9 cellular contexts compared by ENCODE assay signal in genomic region chr11:3609416-3610265, GRCh38. TPM values are rescaled to one million over a fixed set of nuclear protein-coding genes. Genes with fewer than 3 reads are reported as not detected.
DNase-seq lines count a peak whose midpoint lies in the region; ATAC-seq, FAIRE-seq and TF ChIP-seq lines count a peak whose summit lies in the region.
"Had no signal": no experiment of that assay in that cellular context is flagged by ENCODE, and none has a peak within 500 bp of the region (broad histone marks: within the 10 kb centered on the region; RNA-seq: fewer than 3 reads in every experiment).

No MANE protein-coding gene starts in this region.

- TF ChIP-seq CTCF in CD4-positive, alpha-beta T cell (IDR thresholded peaks at IDR 0.05), result peak; percentile 94
- TF ChIP-seq CTCF in Panc1 (IDR thresholded peaks at IDR 0.05), result peak; percentile 100

- H3K36me3 Mint-ChIP-seq in CD4-positive, alpha-beta T cell (ENCODE audit: low read depth), result no peaks in the 10 kb centered on the region

- no peak overlapping the region for H2BK15ac ChIP-seq in mesendoderm (replicated peaks; ENCODE audit: low read depth)

- peak; percentile 66 for ATAC-seq in CD4-positive, alpha-beta T cell (ENCODE audit: poor library complexity)
- peak; percentile 83 for ATAC-seq in Panc1
- ATAC-seq in HG02588 (IDR thresholded peaks at IDR 0.05; ENCODE audit: unreplicated experiment), result no peak
- no peak for ATAC-seq in GM18505 (IDR thresholded peaks at IDR 0.05; ENCODE audit: unreplicated experiment)
- no peak for ATAC-seq in HG02623 (IDR thresholded peaks at IDR 0.05; ENCODE audit: unreplicated experiment)

- FAIRE-seq in GM18507 (lab: Jason Lieb, UNC), result peak; percentile 59

- no CpG with 5 or more reads among the region's 7 CpGs for WGBS in mesendoderm (ENCODE audit: extremely low coverage, insufficient coverage, low lambda C conversion rate)

- H2BK120ac ChIP-seq in mesendoderm (ENCODE audit: low read depth, low read length), result peak overlapping the region; percentile 13

- no peak overlapping the region for H3K9ac ChIP-seq in mesendoderm (ENCODE audit: low read length)

- H4K8ac ChIP-seq in mesendoderm (ENCODE audit: low read depth, low read length), result no peak overlapping the region

- DNase-seq in CD4-positive, alpha-beta T cell, result peak in 3 of 10 experiments; percentile 4 to 12 (median 10)
- DNase-seq in GM18507 (ENCODE audit: extremely low spot score, insufficient read length, low read depth) (peak; percentile 18), Panc1 (ENCODE audit: low read depth, low spot score) (peak; percentile 72), mesendoderm (peak; percentile 68)
- DNase-seq in central memory CD4-positive, alpha-beta T cell, result peak; percentile 17

- H3K27me3 Mint-ChIP-seq in CD4-positive, alpha-beta T cell, result no peaks in the 10 kb centered on the region

- H3K4me3 Mint-ChIP-seq in CD4-positive, alpha-beta T cell, result no peak overlapping the region

- CTCF ChIA-PET in CD4-positive, alpha-beta T cell (lab: Charles Lee), result interaction anchor here (0.6 kb wide), 1 partner anchor 387 kb away, joined by 3 read pairs; no protein-coding TSS in a partner anchor
- CTCF ChIA-PET in Panc1 (lab: Charles Lee), result interaction anchor here (0.6 to 1.0 kb wide), 2 partner anchors 174 to 242 kb away, joined by 3 read pairs; no protein-coding TSS in a partner anchor

- H3K4ac ChIP-seq in mesendoderm (ENCODE audit: low read depth, low read length), result no peak overlapping the region

- peak overlapping the region; percentile 43 for H3K18ac ChIP-seq in mesendoderm (ENCODE audit: low read length)

- no peak for TF ChIP-seq POLR2A in GM18505 (IDR thresholded peaks at IDR 0.05; ENCODE audit: borderline replicate concordance, extremely low read depth, insufficient read depth, insufficient read length)

- no peaks in the 10 kb centered on the region for H3K27me3 ChIP-seq in CD4-positive, alpha-beta T cell (ENCODE audit: control insufficient read depth, insufficient read depth, low read length)
- H3K27me3 ChIP-seq in Panc1 (ENCODE audit: control insufficient read depth, insufficient read depth, low read length) (0 out of 2 replicates have a peak, but pooled peaks cover 2% of the 10 kb centered on the region), mesendoderm (ENCODE audit: insufficient read depth, low read length, poor library complexity) (no peaks in the 10 kb centered on the region)

- no peak overlapping the region for H4K5ac ChIP-seq in mesendoderm (ENCODE audit: low read length)

- no peaks in the 10 kb centered on the region for H3K79me2 ChIP-seq in mesendoderm (ENCODE audit: control insufficient read depth, insufficient read depth, low read length)

- H3K27ac Mint-ChIP-seq in CD4-positive, alpha-beta T cell, result no peak overlapping the region

- POLR2A ChIA-PET in CD4-positive, alpha-beta T cell (lab: Charles Lee), result no interaction called here
- POLR2A ChIA-PET in Panc1 (lab: Charles Lee), result no interaction called here

- BruUV-seq in Panc1 (replicated peaks; lab: Mats Ljungman, UMichigan), result no TSS peak

- H3K4me3 ChIP-seq in Panc1 (ENCODE audit: low read depth in 2 of 2, low read length in 2 of 2), result no peak overlapping the region
- no peak overlapping the region for H3K4me3 ChIP-seq in mesendoderm (ENCODE audit: low read length)
- H3K4me3 ChIP-seq: SK-N-MC had no signal

- H2AK5ac ChIP-seq in mesendoderm (ENCODE audit: low read length), result peak overlapping the region; percentile 94

- peaks cover 3% of the 10 kb centered on the region for H3K9me3 Mint-ChIP-seq in CD4-positive, alpha-beta T cell

- intact Hi-C loops in CD4-positive, alpha-beta T cell (cut with DNase I, micrococcal nuclease), result loop anchor here (10.0 kb wide), 1 partner anchor 155 kb away; no protein-coding TSS in a partner anchor
- intact Hi-C loops in Panc1 (cut with micrococcal nuclease; ENCODE audit: unreplicated experiment), result loop anchor here (2.0 kb wide), 1 partner anchor 155 kb away; no protein-coding TSS in a partner anchor

- H3K9me3 ChIP-seq in CD4-positive, alpha-beta T cell (ENCODE audit: control insufficient read depth, low read length), result no peaks in the 10 kb centered on the region
- H3K9me3 ChIP-seq in Panc1 (ENCODE audit: control insufficient read depth, insufficient read depth, low read depth, low read length), result peaks cover 5% of the 10 kb centered on the region; the same call in 1 of the 2 replicates

- H2BK5ac ChIP-seq in mesendoderm (ENCODE audit: low read length), result no peak overlapping the region

- H3K4me2 ChIP-seq in mesendoderm (ENCODE audit: low read length), result no peak overlapping the region

- H3K36me3 ChIP-seq in Panc1 (ENCODE audit: control insufficient read depth, insufficient read depth, low read length), result no peaks in the 10 kb centered on the region
- H3K36me3 ChIP-seq in mesendoderm (ENCODE audit: control insufficient read depth, insufficient read depth, low read length), result no peaks in the 10 kb centered on the region

- H3K23ac ChIP-seq in mesendoderm (ENCODE audit: low read length), result no peak overlapping the region

- H3K4me1 ChIP-seq in Panc1 (ENCODE audit: control insufficient read depth, insufficient read depth, low read length) (no peaks in the 10 kb centered on the region), mesendoderm (ENCODE audit: control insufficient read depth, low read depth, low read length) (peaks cover 6% of the 10 kb centered on the region)

- H3K56ac ChIP-seq in mesendoderm (ENCODE audit: low read length), result peak overlapping the region; percentile 18

- H3K4me1 Mint-ChIP-seq in CD4-positive, alpha-beta T cell (ENCODE audit: low read depth), result peaks cover 7% of the 10 kb centered on the region

- H3K27ac ChIP-seq in CD4-positive, alpha-beta T cell (ENCODE audit: low read depth, low read length), result no peak overlapping the region
- H3K27ac ChIP-seq in Panc1 (ENCODE audit: low read length) (no peak overlapping the region), mesendoderm (ENCODE audit: low read depth, low read length) (no peak overlapping the region)
- H3K27ac ChIP-seq: SK-N-MC had no signal

- in situ Hi-C loops in Panc1 (cut with HindIII; ENCODE audit: low pct_unique_long_range_greater_than_20kb, low sequenced_read_pairs), result no loop called here

- no peaks in the 10 kb centered on the region for H3K79me1 ChIP-seq in mesendoderm (ENCODE audit: low read length)

RNA-seq across cellular contexts. Expression of gene ART5, which starts 32.2 kb away (rescaled TPM):
- total RNA-seq in CD4-positive, alpha-beta T cell, result not detected
- 12.8 TPM for total RNA-seq in Panc1 (2021; ENCODE audit: unreplicated experiment)
- 46.5 TPM for polyA plus RNA-seq in Panc1 (2012; ENCODE audit: insufficient read length)
- polyA plus RNA-seq in mesendoderm (2013, experiment 1 of 2), result 4.0 TPM
- polyA plus RNA-seq in mesendoderm (2013, experiment 2 of 2), result 4.0 TPM

RNA-seq across cellular contexts. Expression of gene ART1, which starts 35.3 kb away (rescaled TPM):
- not detected for total RNA-seq in CD4-positive, alpha-beta T cell
- not detected for total RNA-seq in Panc1 (2021; ENCODE audit: unreplicated experiment)
- polyA plus RNA-seq in Panc1 (2012; ENCODE audit: insufficient read length), result 0.17 TPM
- polyA plus RNA-seq in mesendoderm (2013, experiment 1 of 2), result not detected
- not detected for polyA plus RNA-seq in mesendoderm (2013, experiment 2 of 2)

Comparison
In these comparisons a context has a peak if more than half of its experiments do, and no peak if none do; other contexts are left out.
1. ATAC-seq: peak in CD4-positive, alpha-beta T cell (single experiment) and Panc1 (single experiment); none in HG02588 (single experiment), GM18505 (single experiment) and HG02623 (single experiment).
2. RNA of gene ART5, which starts 32.2 kb away (total RNA-seq): 12.8 TPM in Panc1 (single experiment); not detected in CD4-positive, alpha-beta T cell; every median in the first group is over 10 times any median in the second.